Comparison of ENCODE assay signal across 28 cellular contexts in genomic region chr12:102954143-102954542, GRCh38. TPM values are rescaled to one million over a fixed set of nuclear protein-coding genes. Genes with fewer than 3 reads are reported as not detected.
DNase-seq lines count a peak whose midpoint lies in the region; ATAC-seq and TF ChIP-seq lines count a peak whose summit lies in the region.
"Had no signal": no experiment of that assay in that cellular context is flagged by ENCODE, and none has a peak within 500 bp of the region (broad histone marks: within the 10 kb centered on the region; RNA-seq: fewer than 3 reads in every experiment).

No MANE protein-coding gene starts in this region.

- H3K79me2 ChIP-seq in DND-41 (ENCODE audit: insufficient read depth, low read length), result no peaks in the 10 kb centered on the region

- in situ Hi-C loops in gastrocnemius medialis (cut with MboI; ENCODE audit: low sequenced_read_pairs in 4 of 4), result no loop called here

- H3K4me2 ChIP-seq in DND-41 (ENCODE audit: insufficient read depth, low read length), result no peak overlapping the region

- no peak overlapping the region for H3K27ac ChIP-seq in DND-41 (ENCODE audit: low read length)
- H3K27ac ChIP-seq in gastrocnemius medialis, result no peak overlapping the region
- H3K27ac ChIP-seq: SK-N-MC, thoracic aorta had no signal

- peaks cover 77% of the 10 kb centered on the region for H3K27me3 Mint-ChIP-seq in activated CD4-positive, alpha-beta T cell treated with anti-CD3 and anti-CD28 coated beads, Interleukin-2, amount 10 ng/mL, durations not matched to agents 24 days and 14 days
- peaks cover 44% of the 10 kb centered on the region for H3K27me3 Mint-ChIP-seq in activated T-helper 17 cell treated with anti-CD3 and anti-CD28 coated beads, Interleukin-2, amount 50 U/mL, for 72 hours

- no peaks in the 10 kb centered on the region for H3K36me3 ChIP-seq in DND-41 (ENCODE audit: insufficient read depth, low read length)
- H3K36me3 ChIP-seq in gastrocnemius medialis, result no peaks in the 10 kb centered on the region
- H3K36me3 ChIP-seq: thoracic aorta had no signal

- H3K9ac ChIP-seq in DND-41 (ENCODE audit: low read depth, low read length), result no peak overlapping the region

- H4K20me1 ChIP-seq in DND-41 (ENCODE audit: insufficient read depth, low read length), result no peaks in the 10 kb centered on the region

- H3K4me1 ChIP-seq in DND-41 (ENCODE audit: insufficient read depth, low read length), result no peaks in the 10 kb centered on the region
- peaks cover 0 to 16% of the 10 kb centered on the region in 2 donors for H3K4me1 ChIP-seq in gastrocnemius medialis

- no peaks in the 10 kb centered on the region for H3K36me3 Mint-ChIP-seq in activated CD4-positive, alpha-beta T cell treated with anti-CD3 and anti-CD28 coated beads, Interleukin-2, amount 10 ng/mL, durations not matched to agents 24 days and 14 days (ENCODE audit: low read depth)
- H3K36me3 Mint-ChIP-seq in activated T-helper 17 cell treated with anti-CD3 and anti-CD28 coated beads, Interleukin-2, amount 50 U/mL, for 72 hours (ENCODE audit: low read depth), result no peaks in the 10 kb centered on the region
- H3K36me3 Mint-ChIP-seq: activated naive CD8-positive, alpha-beta T cell; natural killer cell treated with Interleukin-12 subunit alpha and Interleukin-12 subunit beta and Interleukin-15 and Interleukin-18, amount 100 ng/mL, for 72 hours had no signal

- H3K27ac Mint-ChIP-seq in activated CD4-positive, alpha-beta T cell treated with anti-CD3 and anti-CD28 coated beads, Interleukin-2, amount 10 ng/mL, durations not matched to agents 24 days and 14 days, result no peak overlapping the region
- no peak overlapping the region for H3K27ac Mint-ChIP-seq in activated T-helper 17 cell treated with anti-CD3 and anti-CD28 coated beads, Interleukin-2, amount 50 U/mL, for 72 hours
- H3K27ac Mint-ChIP-seq: activated naive CD8-positive, alpha-beta T cell; natural killer cell treated with Interleukin-12 subunit alpha and Interleukin-12 subunit beta and Interleukin-15 and Interleukin-18, amount 100 ng/mL, for 72 hours; T-helper 17 cell had no signal

- DNase-seq in activated CD4-positive, alpha-beta T cell treated with anti-CD3 and anti-CD28 coated beads, Interleukin-2, amount 10 ng/mL, durations not matched to agents 24 days and 14 days, result peak; percentile 67
- no peak for DNase-seq in activated CD4-positive, alpha-beta T cell treated with anti-CD3 and anti-CD28 coated beads for 1 hour
- DNase-seq in DND-41, result no peak
- peak; percentile 17 for DNase-seq in NCI-H2196 (lab: John Stamatoyannopoulos, UW; ENCODE audit: unreplicated experiment)
- no peak for DNase-seq in islet precursor cell
- no peak for DNase-seq in gastrocnemius medialis
- DNase-seq: activated T-cell treated with anti-CD3 and anti-CD28 coated beads, Interleukin-2, amount 50 U/mL, for 1 hour; C1 segment of cervical spinal cord; dermis blood vessel endothelial cell; hypothalamus; left ventricle myocardium superior; NCI-H1105 treated with DMSO at 0.1 percent for 48 hours; NCI-H524 treated with DMSO at 0.1 percent for 48 hours; retina; small intestine; stimulated activated CD4-positive, alpha-beta T cell treated with anti-CD3 and anti-CD28 coated beads, Interleukin-4, amount 100 ng/mL, for 24 hours; stimulated activated naive CD4-positive, alpha-beta T cell; T-helper 17 cell had no signal

- ATAC-seq in DND-41 (ENCODE audit: insufficient read depth, low read depth) (peak; percentile 35; the same call in 1 of the 3 replicates), gastrocnemius medialis (no peak)
- ATAC-seq in activated T-helper 17 cell treated with anti-CD3 and anti-CD28 coated beads, Interleukin-2, amount 50 U/mL, for 72 hours (replicated peaks), result peak; percentile 76
- ATAC-seq: left ventricle myocardium superior, T-helper 17 cell had no signal

- no peak overlapping the region for H2AFZ ChIP-seq in DND-41 (ENCODE audit: low read depth, low read length)

- intact Hi-C loops in activated CD4-positive, alpha-beta T cell treated with anti-CD3 and anti-CD28 coated beads, Interleukin-2, amount 10 ng/mL, durations not matched to agents 24 days and 14 days (cut with micrococcal nuclease), result no loop called here
- intact Hi-C loops in gastrocnemius medialis (cut with DNase I; ENCODE audit: low total_unique reads), result no loop called here

- H3K9me3 Mint-ChIP-seq in activated CD4-positive, alpha-beta T cell treated with anti-CD3 and anti-CD28 coated beads, Interleukin-2, amount 10 ng/mL, durations not matched to agents 24 days and 14 days, result no peaks in the 10 kb centered on the region
- H3K9me3 Mint-ChIP-seq in activated T-helper 17 cell treated with anti-CD3 and anti-CD28 coated beads, Interleukin-2, amount 50 U/mL, for 72 hours, result no peaks in the 10 kb centered on the region
- H3K9me3 Mint-ChIP-seq: central memory CD8-positive, alpha-beta T cell; natural killer cell treated with Interleukin-12 subunit alpha and Interleukin-12 subunit beta and Interleukin-15 and Interleukin-18, amount 100 ng/mL, for 72 hours had no signal

- H3K4me3 Mint-ChIP-seq in activated CD4-positive, alpha-beta T cell treated with anti-CD3 and anti-CD28 coated beads, Interleukin-2, amount 10 ng/mL, durations not matched to agents 24 days and 14 days, result no peak overlapping the region
- no peak overlapping the region for H3K4me3 Mint-ChIP-seq in activated T-helper 17 cell treated with anti-CD3 and anti-CD28 coated beads, Interleukin-2, amount 50 U/mL, for 72 hours
- H3K4me3 Mint-ChIP-seq: activated naive CD8-positive, alpha-beta T cell; central memory CD8-positive, alpha-beta T cell; natural killer cell treated with Interleukin-12 subunit alpha and Interleukin-12 subunit beta and Interleukin-15 and Interleukin-18, amount 100 ng/mL, for 72 hours; T-helper 17 cell had no signal

- H3K9me3 ChIP-seq in DND-41 (ENCODE audit: insufficient read depth, low read length, severe bottlenecking) (no peaks in the 10 kb centered on the region), gastrocnemius medialis (no peaks in the 10 kb centered on the region)
- H3K9me3 ChIP-seq: thoracic aorta had no signal

- no peak for TF ChIP-seq POLR2A in gastrocnemius medialis (IDR thresholded peaks at IDR 0.05)

- TF ChIP-seq CTCF in DND-41 (IDR thresholded peaks at IDR 0.05; ENCODE audit: borderline replicate concordance, extremely low read depth, low read length, poor library complexity, severe bottlenecking) (no peak), gastrocnemius medialis (IDR thresholded peaks at IDR 0.05 in 4 of 5, conservative IDR thresholded peaks at IDR 0.05 in 1 of 5) (no peak)

- peaks cover 6% of the 10 kb centered on the region for H3K27me3 ChIP-seq in DND-41 (ENCODE audit: insufficient read depth, low read length, poor library complexity)
- H3K27me3 ChIP-seq in gastrocnemius medialis, result peaks cover 62 to 74% (median 67%) of the 10 kb centered on the region in 3 donors

- H3K4me1 Mint-ChIP-seq in activated CD4-positive, alpha-beta T cell treated with anti-CD3 and anti-CD28 coated beads, Interleukin-2, amount 10 ng/mL, durations not matched to agents 24 days and 14 days, result peaks cover 33% of the 10 kb centered on the region
- peaks cover 5% of the 10 kb centered on the region for H3K4me1 Mint-ChIP-seq in activated T-helper 17 cell treated with anti-CD3 and anti-CD28 coated beads, Interleukin-2, amount 50 U/mL, for 72 hours

- H3K4me3 ChIP-seq in DND-41 (ENCODE audit: low read depth in 1 of 2, low read length in 2 of 2), result no peak overlapping the region
- no peak overlapping the region for H3K4me3 ChIP-seq in gastrocnemius medialis
- H3K4me3 ChIP-seq: SK-N-MC, thoracic aorta had no signal

RNA-seq across cellular contexts. Expression of gene ASCL1, which starts 3.3 kb away (rescaled TPM):
- 0.07 TPM in 1 of 2 replicates, not detected in the other for total RNA-seq in activated CD4-positive, alpha-beta T cell treated with anti-CD3 and anti-CD28 coated beads, Interleukin-2, amount 10 ng/mL, durations not matched to agents 24 days and 14 days
- total RNA-seq in activated T-helper 17 cell treated with anti-CD3 and anti-CD28 coated beads, Interleukin-2, amount 50 U/mL, for 72 hours, result not detected
- total RNA-seq in gastrocnemius medialis, result under 1 TPM in 1 of 4 donors, not detected in 3; 0.20 TPM
- total RNA-seq: dermis blood vessel endothelial cell; H4; left ventricle myocardium superior; M059J; natural killer cell treated with Interleukin-12 subunit alpha and Interleukin-12 subunit beta and Interleukin-15 and Interleukin-18, amount 100 ng/mL, for 72 hours; osteocyte; RPMI7951; T-helper 17 cell; thoracic aorta had no signal

RNA-seq across cellular contexts. Expression of gene PAH, which starts 37.1 kb away (rescaled TPM):
- total RNA-seq in activated CD4-positive, alpha-beta T cell treated with anti-CD3 and anti-CD28 coated beads, Interleukin-2, amount 10 ng/mL, durations not matched to agents 24 days and 14 days, result not detected in 2 replicates
- under 1 TPM in 1 of 2 donors, not detected in 1; 0.21 TPM for total RNA-seq in activated T-helper 17 cell treated with anti-CD3 and anti-CD28 coated beads, Interleukin-2, amount 50 U/mL, for 72 hours
- 1 to 10 TPM in 2 of 4 donors, not detected in 2; 1.2 to 3.6 TPM for total RNA-seq in gastrocnemius medialis
- total RNA-seq: dermis blood vessel endothelial cell; left ventricle myocardium superior; M059J; natural killer cell treated with Interleukin-12 subunit alpha and Interleukin-12 subunit beta and Interleukin-15 and Interleukin-18, amount 100 ng/mL, for 72 hours; osteocyte; RPMI7951; thoracic aorta had no signal

Comparison
In these comparisons a context has a peak if more than half of its experiments do, and no peak if none do; other contexts are left out.
1. DNase-seq: peak in activated CD4-positive, alpha-beta T cell treated with anti-CD3 and anti-CD28 coated beads, Interleukin-2, amount 10 ng/mL, durations not matched to agents 24 days and 14 days (single experiment) and NCI-H2196 (single experiment); none in activated CD4-positive, alpha-beta T cell treated with anti-CD3 and anti-CD28 coated beads for 1 hour (single experiment), DND-41 (single experiment), islet precursor cell (single experiment) and gastrocnemius medialis (0 of 2).
2. ATAC-seq: peak in DND-41 (single experiment) and activated T-helper 17 cell treated with anti-CD3 and anti-CD28 coated beads, Interleukin-2, amount 50 U/mL, for 72 hours (single experiment); none in gastrocnemius medialis (0 of 2).